Comparison of ENCODE assay signal across 8 cellular contexts in the genomic region with DNA sequence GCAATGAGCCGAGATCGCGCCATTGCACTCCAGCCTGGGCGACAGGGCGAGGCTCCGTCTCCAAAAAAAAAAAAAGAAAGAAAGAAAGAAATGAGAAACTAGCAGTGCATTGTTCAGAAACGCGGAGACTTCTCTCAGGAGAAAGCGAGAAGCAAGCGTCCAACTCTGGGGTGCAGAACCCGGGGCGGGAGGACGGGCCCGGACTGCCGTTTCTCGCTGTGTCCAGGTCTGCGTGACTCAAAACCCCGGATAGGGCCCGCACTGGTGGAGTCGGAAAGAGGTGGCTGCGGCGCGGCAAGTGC. TPM values are rescaled to one million over a fixed set of nuclear protein-coding genes. Genes with fewer than 3 reads are reported as not detected.
A peak's percentile ranks its signal among the peaks of the same experiment; 100 is the strongest.
DNase-seq lines count a peak whose midpoint lies in the region; ATAC-seq, FAIRE-seq and TF ChIP-seq lines count a peak whose summit lies in the region.

No MANE protein-coding gene starts in this region.

- H3K27ac ChIP-seq in astrocyte (ENCODE audit: low read depth, low read length) = peak overlapping the region; percentile 100
- peak overlapping the region; percentile 95 to 100 (median 99) for H3K27ac ChIP-seq in right lobe of liver
- peak overlapping the region; percentile 99 to 100 for H3K27ac ChIP-seq in thoracic aorta

- peaks cover 3% of the 10 kb centered on the region for H3K36me3 ChIP-seq in astrocyte (ENCODE audit: insufficient read depth, low read length)
- no peaks in the 10 kb centered on the region for H3K36me3 ChIP-seq in right lobe of liver
- peaks cover 8% of the 10 kb centered on the region for H3K36me3 ChIP-seq in thoracic aorta

- H3K4me2 ChIP-seq in astrocyte (ENCODE audit: low read length) = peak overlapping the region; percentile 95

- CTCF ChIA-PET in activated CD4-positive, alpha-beta T cell treated with anti-CD3 and anti-CD28 coated beads, Interleukin-2, amount 10 ng/mL, durations not matched to agents 7 days and 5 days (lab: Charles Lee) = interaction anchor here (0.7 to 1.9 kb wide), 8 partner anchors 11 to 631 kb away, joined by 3 to 5 read pairs (median 3); a partner anchor contains a TSS

- H3K4me3 ChIP-seq in astrocyte (ENCODE audit: insufficient read depth, low read depth, low read length) (peak overlapping the region; percentile 77), right lobe of liver (peak overlapping the region; percentile 83 to 100 (median 99)), thoracic aorta (peak overlapping the region; percentile 96)

- POLR2A ChIA-PET in activated CD4-positive, alpha-beta T cell treated with anti-CD3 and anti-CD28 coated beads, Interleukin-2, amount 10 ng/mL, durations not matched to agents 7 days and 5 days (lab: Charles Lee) = no interaction called here

- ATAC-seq in right lobe of liver = no peak
- no peak for ATAC-seq in thoracic aorta (ENCODE audit: insufficient number of reproducible peaks, low FRiP score, low read depth)
- ATAC-seq in HG03521 (IDR thresholded peaks at IDR 0.05; ENCODE audit: unreplicated experiment) = no peak

- TF ChIP-seq CTCF in astrocyte (IDR thresholded peaks at IDR 0.05; ENCODE audit: insufficient read depth, low read depth, low read length) (no peak), right lobe of liver (IDR thresholded peaks at IDR 0.05) (no peak), thoracic aorta (IDR thresholded peaks at IDR 0.05) (no peak)

- H3K4me1 ChIP-seq in astrocyte (ENCODE audit: insufficient read depth, low read length) = peaks cover 24% of the 10 kb centered on the region
- H3K4me1 ChIP-seq in right lobe of liver = peaks cover 0 to 37% (median 13%) of the 10 kb centered on the region in 4 donors
- peaks cover 18 to 30% of the 10 kb centered on the region in 2 donors for H3K4me1 ChIP-seq in thoracic aorta (ENCODE audit: control insufficient read depth in 1 of 2, low read depth in 2 of 2)

- peaks cover 30% of the 10 kb centered on the region for H3K4me1 Mint-ChIP-seq in activated CD4-positive, alpha-beta T cell treated with anti-CD3 and anti-CD28 coated beads, Interleukin-2, amount 10 ng/mL, durations not matched to agents 7 days and 5 days
- H3K4me1 Mint-ChIP-seq in astrocyte (ENCODE audit: low read depth, unreplicated experiment) = peaks cover 18% of the 10 kb centered on the region

- peak overlapping the region; percentile 89 for H3K4me3 Mint-ChIP-seq in activated CD4-positive, alpha-beta T cell treated with anti-CD3 and anti-CD28 coated beads, Interleukin-2, amount 10 ng/mL, durations not matched to agents 7 days and 5 days
- H3K4me3 Mint-ChIP-seq in astrocyte (ENCODE audit: unreplicated experiment) = peak overlapping the region; percentile 92

- peaks cover 56% of the 10 kb centered on the region for H4K20me1 ChIP-seq in astrocyte (ENCODE audit: insufficient read depth, low read length)

- WGBS in right lobe of liver (ENCODE audit: insufficient coverage, low coverage, low lambda C conversion rate, missing lambda C conversion rate) = 0% methylated on average over 7 of the region's 23 CpGs

- peak overlapping the region; percentile 100 for H3K9ac ChIP-seq in astrocyte (ENCODE audit: low read length)

- H3K36me3 Mint-ChIP-seq in activated CD4-positive, alpha-beta T cell treated with anti-CD3 and anti-CD28 coated beads, Interleukin-2, amount 10 ng/mL, durations not matched to agents 7 days and 5 days (ENCODE audit: low read depth) = peaks cover 7% of the 10 kb centered on the region
- peaks cover 8% of the 10 kb centered on the region for H3K36me3 Mint-ChIP-seq in astrocyte (ENCODE audit: low read depth, unreplicated experiment)

- no peak for TF ChIP-seq POLR2A in right lobe of liver (IDR thresholded peaks at IDR 0.05)

- intact Hi-C loops in right lobe of liver (cut with DNase I) = no loop called here

- H3K9me3 Mint-ChIP-seq in activated CD4-positive, alpha-beta T cell treated with anti-CD3 and anti-CD28 coated beads, Interleukin-2, amount 10 ng/mL, durations not matched to agents 7 days and 5 days = no peaks in the 10 kb centered on the region
- no peaks in the 10 kb centered on the region for H3K9me3 Mint-ChIP-seq in astrocyte (ENCODE audit: unreplicated experiment)

- no peak for DNase-seq in activated CD4-positive, alpha-beta T cell treated with anti-CD3 and anti-CD28 coated beads, Interleukin-2, amount 10 ng/mL, durations not matched to agents 7 days and 5 days
- DNase-seq in activated CD4-positive, alpha-beta T cell treated with anti-CD3 and anti-CD28 coated beads for 4 hours = no peak
- DNase-seq in astrocyte (ENCODE audit: low read depth) (no peak), right lobe of liver (no peak), thoracic aorta (ENCODE audit: low spot score) (no peak), HTR-8/SVneo (ENCODE audit: insufficient read length, low spot score) (no peak), amniotic stem cell (lab: John Stamatoyannopoulos, UW) (no peak)

- H3K27me3 Mint-ChIP-seq in activated CD4-positive, alpha-beta T cell treated with anti-CD3 and anti-CD28 coated beads, Interleukin-2, amount 10 ng/mL, durations not matched to agents 7 days and 5 days = no peaks in the 10 kb centered on the region
- H3K27me3 Mint-ChIP-seq in astrocyte (ENCODE audit: low read depth, unreplicated experiment) = no peaks in the 10 kb centered on the region

- H2AFZ ChIP-seq in astrocyte (ENCODE audit: low read depth, low read length) = peak overlapping the region; percentile 51

- H3K79me2 ChIP-seq in astrocyte (ENCODE audit: insufficient read depth, low read length) = peaks cover 45% of the 10 kb centered on the region

- peak overlapping the region; percentile 97 for H3K27ac Mint-ChIP-seq in activated CD4-positive, alpha-beta T cell treated with anti-CD3 and anti-CD28 coated beads, Interleukin-2, amount 10 ng/mL, durations not matched to agents 7 days and 5 days
- peak overlapping the region; percentile 88 for H3K27ac Mint-ChIP-seq in astrocyte (ENCODE audit: unreplicated experiment)

- no peaks in the 10 kb centered on the region for H3K9me3 ChIP-seq in astrocyte (ENCODE audit: insufficient read depth, low read depth, low read length)
- H3K9me3 ChIP-seq in right lobe of liver = no peaks in the 10 kb centered on the region
- no peaks in the 10 kb centered on the region for H3K9me3 ChIP-seq in thoracic aorta

- no peak for FAIRE-seq in astrocyte (lab: Jason Lieb, UNC)
- FAIRE-seq in HTR-8/SVneo (lab: Jason Lieb, UNC) = no peak

- H3K27me3 ChIP-seq in astrocyte (ENCODE audit: insufficient read depth, low read length) = no peaks in the 10 kb centered on the region
- no peaks in the 10 kb centered on the region for H3K27me3 ChIP-seq in right lobe of liver
- no peaks in the 10 kb centered on the region for H3K27me3 ChIP-seq in thoracic aorta (replicated peaks; ENCODE audit: insufficient read depth)

RNA-seq across cellular contexts. Expression of a gene that starts 0.4 kb away (rescaled TPM):
- total RNA-seq in activated CD4-positive, alpha-beta T cell treated with anti-CD3 and anti-CD28 coated beads, Interleukin-2, amount 10 ng/mL, durations not matched to agents 7 days and 5 days = 10 to 100 TPM; 40.0 to 42.8 TPM
- total RNA-seq in astrocyte (73.6 and 80.1 TPM in 2 replicates), right lobe of liver (10 to 100 TPM; 20.7 to 38.5 (median 33.9) TPM), thoracic aorta (100 to 1,000 TPM in 1 of 2 donors, 10 to 100 TPM in 1; 48.6 to 102 TPM)

RNA-seq across cellular contexts. Expression of a gene that starts 15.0 kb away (rescaled TPM):
- total RNA-seq in activated CD4-positive, alpha-beta T cell treated with anti-CD3 and anti-CD28 coated beads, Interleukin-2, amount 10 ng/mL, durations not matched to agents 7 days and 5 days = 1 to 10 TPM; 6.2 to 7.9 TPM
- total RNA-seq in astrocyte (7.4 and 8.7 TPM in 2 replicates), right lobe of liver (1 to 10 TPM in 1 of 6 experiments, under 1 TPM in 5; 0.09 to 1.6 (median 0.46) TPM), thoracic aorta (1 to 10 TPM in 1 of 2 donors, under 1 TPM in 1; 0.54 to 2.7 TPM)

RNA-seq across cellular contexts. Expression of a gene that starts 17.1 kb away (rescaled TPM):
- total RNA-seq in activated CD4-positive, alpha-beta T cell treated with anti-CD3 and anti-CD28 coated beads, Interleukin-2, amount 10 ng/mL, durations not matched to agents 7 days and 5 days = 1 to 10 TPM; 1.8 to 2.3 TPM
- total RNA-seq in astrocyte = 40.1 and 40.7 TPM in 2 replicates
- total RNA-seq in right lobe of liver = 1 to 10 TPM in 5 of 6 experiments, under 1 TPM in 1; 0.75 to 4.0 (median 2.3) TPM
- 100 to 1,000 TPM in 1 of 2 donors, 10 to 100 TPM in 1; 87.2 to 201 TPM for total RNA-seq in thoracic aorta

RNA-seq across cellular contexts. Expression of a gene that starts 40.2 kb away (rescaled TPM):
- 100 to 1,000 TPM; 128 to 130 TPM for total RNA-seq in activated CD4-positive, alpha-beta T cell treated with anti-CD3 and anti-CD28 coated beads, Interleukin-2, amount 10 ng/mL, durations not matched to agents 7 days and 5 days
- total RNA-seq in astrocyte (143 and 145 TPM in 2 replicates), right lobe of liver (10 to 100 TPM; 46.6 to 72.6 (median 63.8) TPM), thoracic aorta (10 to 100 TPM; 80.4 to 90.2 TPM)

RNA-seq across cellular contexts. Expression of a gene that starts 43.9 kb away (rescaled TPM):
- 10 to 100 TPM; 42.0 to 44.3 TPM for total RNA-seq in activated CD4-positive, alpha-beta T cell treated with anti-CD3 and anti-CD28 coated beads, Interleukin-2, amount 10 ng/mL, durations not matched to agents 7 days and 5 days
- total RNA-seq in astrocyte (21.1 and 23.4 TPM in 2 replicates), right lobe of liver (10 to 100 TPM in 2 of 6 experiments, 1 to 10 TPM in 4; 8.0 to 11.8 (median 9.5) TPM), thoracic aorta (10 to 100 TPM; 17.7 to 19.1 TPM)
